Comparison of ENCODE assay signal across 21 cellular contexts in genomic region chr10:97721871-97722780, GRCh38. TPM values are rescaled to one million over a fixed set of nuclear protein-coding genes. Genes with fewer than 3 reads are reported as not detected.
"Had no signal": no experiment of that assay in that cellular context is flagged by ENCODE, and none has a peak within 500 bp of the region (broad histone marks: within the 10 kb centered on the region; RNA-seq: fewer than 3 reads in every experiment).

No MANE protein-coding gene starts in this region.

- ATAC-seq: activated CD8-positive, alpha-beta memory T cell treated with anti-CD3 and anti-CD28 coated beads, Interleukin-2, amount 10 ng/mL, durations not matched to agents 7 days and 5 days; foreskin keratinocyte; left lung; right lobe of liver; stimulated activated memory B cell treated with anti-CD40 and anti-IgM and Interleukin-4, amounts not matched to agents 10 μg/mL and 1 μg/mL and 100 μg/mL, for 72 hours had no signal

- H3K27me3 ChIP-seq: dorsolateral prefrontal cortex, foreskin keratinocyte, left lung, right lobe of liver had no signal

- H3K36me3 ChIP-seq: right lobe of liver had no signal

- H3K79me2 ChIP-seq: parathyroid adenoma had no signal

- H3K4me3 ChIP-seq: dorsolateral prefrontal cortex, left lung, right lobe of liver, smooth muscle cell, thoracic aorta had no signal

- H3K9ac ChIP-seq: parathyroid adenoma had no signal

- H2AFZ ChIP-seq: parathyroid adenoma had no signal

- H3K4me2 ChIP-seq: smooth muscle cell had no signal

- H3K4me1 Mint-ChIP-seq: activated B cell treated with CpG ODN at 0.5 μM for 24 hours; activated CD8-positive, alpha-beta memory T cell treated with anti-CD3 and anti-CD28 coated beads, Interleukin-2, amount 10 ng/mL, durations not matched to agents 7 days and 5 days; naive B cell; stimulated activated memory B cell treated with anti-CD40 and anti-IgM and Interleukin-4, amounts not matched to agents 10 μg/mL and 1 μg/mL and 100 μg/mL, for 72 hours had no signal

- H3K4me3 Mint-ChIP-seq: activated B cell treated with CpG ODN at 0.5 μM for 24 hours; activated CD4-positive, alpha-beta memory T cell treated with anti-CD3 and anti-CD28 coated beads for 36 hours; activated CD8-positive, alpha-beta memory T cell treated with anti-CD3 and anti-CD28 coated beads, Interleukin-2, amount 10 ng/mL, durations not matched to agents 7 days and 5 days; activated naive CD8-positive, alpha-beta T cell treated with anti-CD3 and anti-CD28 coated beads for 36 hours; naive B cell; stimulated activated memory B cell treated with anti-CD40 and anti-IgM and Interleukin-4, amounts not matched to agents 10 μg/mL and 1 μg/mL and 100 μg/mL, for 72 hours had no signal

- H3K9me3 Mint-ChIP-seq: activated B cell treated with CpG ODN at 0.5 μM for 24 hours; activated CD4-positive, alpha-beta memory T cell treated with anti-CD3 and anti-CD28 coated beads for 36 hours; activated naive CD8-positive, alpha-beta T cell treated with anti-CD3 and anti-CD28 coated beads for 36 hours; naive B cell; stimulated activated memory B cell treated with anti-CD40 and anti-IgM and Interleukin-4, amounts not matched to agents 10 μg/mL and 1 μg/mL and 100 μg/mL, for 72 hours had no signal

- FAIRE-seq: kidney, urothelium cell line had no signal

- DNase-seq: activated B cell treated with CpG ODN at 0.5 μM for 24 hours; activated CD4-positive, alpha-beta memory T cell treated with anti-CD3 and anti-CD28 coated beads for 36 hours; activated CD4-positive, alpha-beta T cell treated with anti-CD3 and anti-CD28 coated beads for 4 hours; activated CD8-positive, alpha-beta memory T cell treated with anti-CD3 and anti-CD28 coated beads, Interleukin-2, amount 10 ng/mL, durations not matched to agents 7 days and 5 days; activated naive CD4-positive, alpha-beta T cell; activated naive CD8-positive, alpha-beta T cell treated with anti-CD3 and anti-CD28 coated beads for 36 hours; amniotic stem cell; dorsolateral prefrontal cortex; foreskin keratinocyte; kidney; left lung; naive B cell; stimulated activated CD4-positive, alpha-beta T cell treated with anti-CD3 and anti-CD28 coated beads, Interleukin-4, amount 100 ng/mL, for 24 hours; T-helper 9 cell had no signal

- H3K36me3 Mint-ChIP-seq: activated CD4-positive, alpha-beta memory T cell treated with anti-CD3 and anti-CD28 coated beads for 36 hours; activated CD8-positive, alpha-beta memory T cell treated with anti-CD3 and anti-CD28 coated beads, Interleukin-2, amount 10 ng/mL, durations not matched to agents 7 days and 5 days; activated naive CD8-positive, alpha-beta T cell treated with anti-CD3 and anti-CD28 coated beads for 36 hours; naive B cell; stimulated activated memory B cell treated with anti-CD40 and anti-IgM and Interleukin-4, amounts not matched to agents 10 μg/mL and 1 μg/mL and 100 μg/mL, for 72 hours had no signal

- H3K27ac Mint-ChIP-seq: activated B cell treated with CpG ODN at 0.5 μM for 24 hours; activated CD4-positive, alpha-beta memory T cell treated with anti-CD3 and anti-CD28 coated beads for 36 hours; activated CD8-positive, alpha-beta memory T cell treated with anti-CD3 and anti-CD28 coated beads, Interleukin-2, amount 10 ng/mL, durations not matched to agents 7 days and 5 days; activated naive CD8-positive, alpha-beta T cell treated with anti-CD3 and anti-CD28 coated beads for 36 hours; naive B cell; stimulated activated memory B cell treated with anti-CD40 and anti-IgM and Interleukin-4, amounts not matched to agents 10 μg/mL and 1 μg/mL and 100 μg/mL, for 72 hours had no signal

- H3K27ac ChIP-seq: dorsolateral prefrontal cortex, foreskin keratinocyte, left lung, parathyroid adenoma, right lobe of liver had no signal

- H3K9me3 ChIP-seq: left lung, right lobe of liver, thoracic aorta had no signal

RNA-seq across cellular contexts. Expression of gene SFRP5, which starts 49.7 kb away (rescaled TPM):
- total RNA-seq: activated B cell treated with CpG ODN at 0.5 μM for 24 hours; activated CD4-positive, alpha-beta memory T cell treated with anti-CD3 and anti-CD28 coated beads for 36 hours; activated CD8-positive, alpha-beta memory T cell treated with anti-CD3 and anti-CD28 coated beads, Interleukin-2, amount 10 ng/mL, durations not matched to agents 7 days and 5 days; fibroblast of lung; foreskin keratinocyte; smooth muscle cell had no signal
- polyA plus RNA-seq: fibroblast of lung had no signal
